In the genomic region with DNA sequence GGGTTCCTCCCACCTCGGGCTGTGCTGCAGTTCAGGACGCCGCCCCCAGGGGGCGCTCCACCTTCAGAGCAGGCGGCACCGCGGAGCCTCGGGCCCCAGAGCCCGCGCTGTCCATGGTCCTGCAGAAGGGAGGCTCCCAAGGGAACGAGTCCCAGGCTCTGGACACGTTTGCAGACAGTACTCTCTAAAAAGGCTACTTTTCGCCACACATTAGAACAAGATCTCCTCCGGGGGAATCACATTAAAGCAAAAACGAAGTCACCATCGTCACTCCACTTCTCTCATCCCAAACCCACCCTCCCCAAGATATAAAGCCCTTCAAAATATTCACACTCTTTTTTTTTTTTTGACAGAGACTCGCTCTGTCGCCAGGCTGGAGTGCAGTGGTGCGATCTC, we compare ENCODE assay signal across 1 cellular context.
TF ChIP-seq lines count a peak whose summit lies in the region.

No MANE protein-coding gene starts in this region.

TF ChIP-seq in HepG2, 621 proteins besides CTCF, POLR2A, EP300 and RAD21 (continued from another document and continues in another):
- TF ChIP-seq, protein P1, sequence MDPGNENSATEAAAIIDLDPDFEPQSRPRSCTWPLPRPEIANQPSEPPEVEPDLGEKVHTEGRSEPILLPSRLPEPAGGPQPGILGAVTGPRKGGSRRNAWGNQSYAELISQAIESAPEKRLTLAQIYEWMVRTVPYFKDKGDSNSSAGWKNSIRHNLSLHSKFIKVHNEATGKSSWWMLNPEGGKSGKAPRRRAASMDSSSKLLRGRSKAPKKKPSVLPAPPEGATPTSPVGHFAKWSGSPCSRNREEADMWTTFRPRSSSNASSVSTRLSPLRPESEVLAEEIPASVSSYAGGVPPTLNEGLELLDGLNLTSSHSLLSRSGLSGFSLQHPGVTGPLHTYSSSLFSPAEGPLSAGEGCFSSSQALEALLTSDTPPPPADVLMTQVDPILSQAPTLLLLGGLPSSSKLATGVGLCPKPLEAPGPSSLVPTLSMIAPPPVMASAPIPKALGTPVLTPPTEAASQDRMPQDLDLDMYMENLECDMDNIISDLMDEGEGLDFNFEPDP (CRISPR knock-in tag; conservative IDR thresholded peaks at IDR 0.05) = 0 out of 2 replicates have a peak, but pooled peaks have one; percentile 74
- TF ChIP-seq MTA3 (CRISPR knock-in tag; IDR thresholded peaks at IDR 0.05) = peak; percentile 91
- peak; percentile 93 for TF ChIP-seq MEF2D (CRISPR knock-in tag; IDR thresholded peaks at IDR 0.05)
- peak; percentile 49; the same call in 1 of the 2 replicates for TF ChIP-seq ZFX (CRISPR knock-in tag; IDR thresholded peaks at IDR 0.05; ENCODE audit: low read depth)
- TF ChIP-seq, protein P2, sequence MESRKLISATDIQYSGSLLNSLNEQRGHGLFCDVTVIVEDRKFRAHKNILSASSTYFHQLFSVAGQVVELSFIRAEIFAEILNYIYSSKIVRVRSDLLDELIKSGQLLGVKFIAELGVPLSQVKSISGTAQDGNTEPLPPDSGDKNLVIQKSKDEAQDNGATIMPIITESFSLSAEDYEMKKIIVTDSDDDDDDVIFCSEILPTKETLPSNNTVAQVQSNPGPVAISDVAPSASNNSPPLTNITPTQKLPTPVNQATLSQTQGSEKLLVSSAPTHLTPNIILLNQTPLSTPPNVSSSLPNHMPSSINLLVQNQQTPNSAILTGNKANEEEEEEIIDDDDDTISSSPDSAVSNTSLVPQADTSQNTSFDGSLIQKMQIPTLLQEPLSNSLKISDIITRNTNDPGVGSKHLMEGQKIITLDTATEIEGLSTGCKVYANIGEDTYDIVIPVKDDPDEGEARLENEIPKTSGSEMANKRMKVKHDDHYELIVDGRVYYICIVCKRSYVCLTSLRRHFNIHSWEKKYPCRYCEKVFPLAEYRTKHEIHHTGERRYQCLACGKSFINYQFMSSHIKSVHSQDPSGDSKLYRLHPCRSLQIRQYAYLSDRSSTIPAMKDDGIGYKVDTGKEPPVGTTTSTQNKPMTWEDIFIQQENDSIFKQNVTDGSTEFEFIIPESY (CRISPR knock-in tag; IDR thresholded peaks at IDR 0.05) = peak; percentile 76; the same call in 1 of the 2 replicates
- peak; percentile 58; the same call in 1 of the 2 replicates for TF ChIP-seq CBFB (CRISPR knock-in tag; IDR thresholded peaks at IDR 0.05)
- TF ChIP-seq ZNF234 (CRISPR knock-in tag; conservative IDR thresholded peaks at IDR 0.05) = peak; percentile 86; the same call in 1 of the 2 replicates
- TF ChIP-seq ZNF720 (CRISPR knock-in tag; IDR thresholded peaks at IDR 0.05) = peak; percentile 95; the same call in 1 of the 2 replicates
- TF ChIP-seq SMYD3 (CRISPR knock-in tag; IDR thresholded peaks at IDR 0.05) = peak; percentile 76; the same call in 1 of the 2 replicates
- no peak for TF ChIP-seq ZFP82 (CRISPR knock-in tag; IDR thresholded peaks at IDR 0.05; ENCODE audit: borderline replicate concordance)
- no peak; the same call in 1 of the 2 replicates for TF ChIP-seq ELF4 (CRISPR knock-in tag; IDR thresholded peaks at IDR 0.05; ENCODE audit: borderline replicate concordance)
- TF ChIP-seq, protein P3, sequence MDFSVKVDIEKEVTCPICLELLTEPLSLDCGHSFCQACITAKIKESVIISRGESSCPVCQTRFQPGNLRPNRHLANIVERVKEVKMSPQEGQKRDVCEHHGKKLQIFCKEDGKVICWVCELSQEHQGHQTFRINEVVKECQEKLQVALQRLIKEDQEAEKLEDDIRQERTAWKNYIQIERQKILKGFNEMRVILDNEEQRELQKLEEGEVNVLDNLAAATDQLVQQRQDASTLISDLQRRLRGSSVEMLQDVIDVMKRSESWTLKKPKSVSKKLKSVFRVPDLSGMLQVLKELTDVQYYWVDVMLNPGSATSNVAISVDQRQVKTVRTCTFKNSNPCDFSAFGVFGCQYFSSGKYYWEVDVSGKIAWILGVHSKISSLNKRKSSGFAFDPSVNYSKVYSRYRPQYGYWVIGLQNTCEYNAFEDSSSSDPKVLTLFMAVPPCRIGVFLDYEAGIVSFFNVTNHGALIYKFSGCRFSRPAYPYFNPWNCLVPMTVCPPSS (IDR thresholded peaks at IDR 0.05) = no peak
- TF ChIP-seq, protein P4, sequence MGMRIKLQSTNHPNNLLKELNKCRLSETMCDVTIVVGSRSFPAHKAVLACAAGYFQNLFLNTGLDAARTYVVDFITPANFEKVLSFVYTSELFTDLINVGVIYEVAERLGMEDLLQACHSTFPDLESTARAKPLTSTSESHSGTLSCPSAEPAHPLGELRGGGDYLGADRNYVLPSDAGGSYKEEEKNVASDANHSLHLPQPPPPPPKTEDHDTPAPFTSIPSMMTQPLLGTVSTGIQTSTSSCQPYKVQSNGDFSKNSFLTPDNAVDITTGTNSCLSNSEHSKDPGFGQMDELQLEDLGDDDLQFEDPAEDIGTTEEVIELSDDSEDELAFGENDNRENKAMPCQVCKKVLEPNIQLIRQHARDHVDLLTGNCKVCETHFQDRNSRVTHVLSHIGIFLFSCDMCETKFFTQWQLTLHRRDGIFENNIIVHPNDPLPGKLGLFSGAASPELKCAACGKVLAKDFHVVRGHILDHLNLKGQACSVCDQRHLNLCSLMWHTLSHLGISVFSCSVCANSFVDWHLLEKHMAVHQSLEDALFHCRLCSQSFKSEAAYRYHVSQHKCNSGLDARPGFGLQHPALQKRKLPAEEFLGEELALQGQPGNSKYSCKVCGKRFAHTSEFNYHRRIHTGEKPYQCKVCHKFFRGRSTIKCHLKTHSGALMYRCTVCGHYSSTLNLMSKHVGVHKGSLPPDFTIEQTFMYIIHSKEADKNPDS (CRISPR knock-in tag; IDR thresholded peaks at IDR 0.05) = no peak
- TF ChIP-seq, protein P5, sequence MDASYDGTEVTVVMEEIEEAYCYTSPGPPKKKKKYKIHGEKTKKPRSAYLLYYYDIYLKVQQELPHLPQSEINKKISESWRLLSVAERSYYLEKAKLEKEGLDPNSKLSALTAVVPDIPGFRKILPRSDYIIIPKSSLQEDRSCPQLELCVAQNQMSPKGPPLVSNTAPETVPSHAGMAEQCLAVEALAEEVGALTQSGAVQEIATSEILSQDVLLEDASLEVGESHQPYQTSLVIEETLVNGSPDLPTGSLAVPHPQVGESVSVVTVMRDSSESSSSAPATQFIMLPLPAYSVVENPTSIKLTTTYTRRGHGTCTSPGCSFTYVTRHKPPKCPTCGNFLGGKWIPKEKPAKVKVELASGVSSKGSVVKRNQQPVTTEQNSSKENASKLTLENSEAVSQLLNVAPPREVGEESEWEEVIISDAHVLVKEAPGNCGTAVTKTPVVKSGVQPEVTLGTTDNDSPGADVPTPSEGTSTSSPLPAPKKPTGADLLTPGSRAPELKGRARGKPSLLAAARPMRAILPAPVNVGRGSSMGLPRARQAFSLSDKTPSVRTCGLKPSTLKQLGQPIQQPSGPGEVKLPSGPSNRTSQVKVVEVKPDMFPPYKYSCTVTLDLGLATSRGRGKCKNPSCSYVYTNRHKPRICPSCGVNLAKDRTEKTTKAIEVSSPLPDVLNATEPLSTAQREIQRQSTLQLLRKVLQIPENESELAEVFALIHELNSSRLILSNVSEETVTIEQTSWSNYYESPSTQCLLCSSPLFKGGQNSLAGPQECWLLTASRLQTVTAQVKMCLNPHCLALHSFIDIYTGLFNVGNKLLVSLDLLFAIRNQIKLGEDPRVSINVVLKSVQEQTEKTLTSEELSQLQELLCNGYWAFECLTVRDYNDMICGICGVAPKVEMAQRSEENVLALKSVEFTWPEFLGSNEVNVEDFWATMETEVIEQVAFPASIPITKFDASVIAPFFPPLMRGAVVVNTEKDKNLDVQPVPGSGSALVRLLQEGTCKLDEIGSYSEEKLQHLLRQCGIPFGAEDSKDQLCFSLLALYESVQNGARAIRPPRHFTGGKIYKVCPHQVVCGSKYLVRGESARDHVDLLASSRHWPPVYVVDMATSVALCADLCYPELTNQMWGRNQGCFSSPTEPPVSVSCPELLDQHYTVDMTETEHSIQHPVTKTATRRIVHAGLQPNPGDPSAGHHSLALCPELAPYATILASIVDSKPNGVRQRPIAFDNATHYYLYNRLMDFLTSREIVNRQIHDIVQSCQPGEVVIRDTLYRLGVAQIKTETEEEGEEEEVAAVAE (CRISPR knock-in tag; IDR thresholded peaks at IDR 0.05; ENCODE audit: borderline replicate concordance) = peak; percentile 97
- 0 out of 2 replicates have a peak, but pooled peaks have one; percentile 68 for TF ChIP-seq KAT7 (CRISPR knock-in tag; IDR thresholded peaks at IDR 0.05; ENCODE audit: borderline replicate concordance)
- TF ChIP-seq HNF4G (IDR thresholded peaks at IDR 0.05; ENCODE audit: borderline replicate concordance, low read depth, low read length) = no peak; the same call in 1 of the 2 replicates
- TF ChIP-seq HNF4G (CRISPR knock-in tag; IDR thresholded peaks at IDR 0.05; ENCODE audit: borderline replicate concordance, low read depth) = peak; percentile 51; the same call in 1 of the 2 replicates
- peak; percentile 77; the same call in 1 of the 2 replicates for TF ChIP-seq ZNF556 (CRISPR knock-in tag; IDR thresholded peaks at IDR 0.05; ENCODE audit: borderline replicate concordance)
- TF ChIP-seq FOXK2 (IDR thresholded peaks at IDR 0.05) = no peak
- peak; percentile 97 for TF ChIP-seq PRMT3 (CRISPR knock-in tag; IDR thresholded peaks at IDR 0.05; ENCODE audit: borderline replicate concordance, low read depth)
- 0 out of 2 replicates have a peak, but pooled peaks have one; percentile 68 for TF ChIP-seq ZNF746 (CRISPR knock-in tag; IDR thresholded peaks at IDR 0.05)
- TF ChIP-seq MAFG (CRISPR knock-in tag; IDR thresholded peaks at IDR 0.05) = no peak
- TF ChIP-seq FOXA1 (IDR thresholded peaks at IDR 0.05) = no peak
- 0 out of 2 replicates have a peak, but pooled peaks have one; percentile 11 for TF ChIP-seq FOXA1 (CRISPR knock-in tag; IDR thresholded peaks at IDR 0.05)
- TF ChIP-seq SATB2 (CRISPR knock-in tag; IDR thresholded peaks at IDR 0.05) = peak; percentile 97
- TF ChIP-seq ZNF879 (CRISPR knock-in tag; IDR thresholded peaks at IDR 0.05) = peak; percentile 92
- TF ChIP-seq ZIK1 (CRISPR knock-in tag; IDR thresholded peaks at IDR 0.05; ENCODE audit: borderline replicate concordance, low read depth) = peak; percentile 96
- no peak for TF ChIP-seq POLR2AphosphoS5 (IDR thresholded peaks at IDR 0.05; ENCODE audit: low read depth, low read length)
- TF ChIP-seq ZNF75D (CRISPR knock-in tag; IDR thresholded peaks at IDR 0.05; ENCODE audit: borderline replicate concordance) = peak; percentile 91; the same call in 1 of the 2 replicates
- TF ChIP-seq ZMYM4 (CRISPR knock-in tag; IDR thresholded peaks at IDR 0.05) = peak; percentile 80
- no peak for TF ChIP-seq ATM (IDR thresholded peaks at IDR 0.05; ENCODE audit: borderline replicate concordance)
- TF ChIP-seq, protein P6, sequence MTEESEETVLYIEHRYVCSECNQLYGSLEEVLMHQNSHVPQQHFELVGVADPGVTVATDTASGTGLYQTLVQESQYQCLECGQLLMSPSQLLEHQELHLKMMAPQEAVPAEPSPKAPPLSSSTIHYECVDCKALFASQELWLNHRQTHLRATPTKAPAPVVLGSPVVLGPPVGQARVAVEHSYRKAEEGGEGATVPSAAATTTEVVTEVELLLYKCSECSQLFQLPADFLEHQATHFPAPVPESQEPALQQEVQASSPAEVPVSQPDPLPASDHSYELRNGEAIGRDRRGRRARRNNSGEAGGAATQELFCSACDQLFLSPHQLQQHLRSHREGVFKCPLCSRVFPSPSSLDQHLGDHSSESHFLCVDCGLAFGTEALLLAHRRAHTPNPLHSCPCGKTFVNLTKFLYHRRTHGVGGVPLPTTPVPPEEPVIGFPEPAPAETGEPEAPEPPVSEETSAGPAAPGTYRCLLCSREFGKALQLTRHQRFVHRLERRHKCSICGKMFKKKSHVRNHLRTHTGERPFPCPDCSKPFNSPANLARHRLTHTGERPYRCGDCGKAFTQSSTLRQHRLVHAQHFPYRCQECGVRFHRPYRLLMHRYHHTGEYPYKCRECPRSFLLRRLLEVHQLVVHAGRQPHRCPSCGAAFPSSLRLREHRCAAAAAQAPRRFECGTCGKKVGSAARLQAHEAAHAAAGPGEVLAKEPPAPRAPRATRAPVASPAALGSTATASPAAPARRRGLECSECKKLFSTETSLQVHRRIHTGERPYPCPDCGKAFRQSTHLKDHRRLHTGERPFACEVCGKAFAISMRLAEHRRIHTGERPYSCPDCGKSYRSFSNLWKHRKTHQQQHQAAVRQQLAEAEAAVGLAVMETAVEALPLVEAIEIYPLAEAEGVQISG (CRISPR knock-in tag; IDR thresholded peaks at IDR 0.05) = peak; percentile 89
- peak; percentile 96 for TF ChIP-seq MIXL1 (CRISPR knock-in tag; IDR thresholded peaks at IDR 0.05)
- TF ChIP-seq GATAD1 (CRISPR knock-in tag; IDR thresholded peaks at IDR 0.05) = peak; percentile 78
- peak; percentile 86 for TF ChIP-seq ISL2 (CRISPR knock-in tag; IDR thresholded peaks at IDR 0.05)
- TF ChIP-seq SYNCRIP (IDR thresholded peaks at IDR 0.05; ENCODE audit: insufficient read depth, low read depth, low read length) = no peak
- TF ChIP-seq ZFP90 (CRISPR knock-in tag; IDR thresholded peaks at IDR 0.05; ENCODE audit: borderline replicate concordance) = peak; percentile 97
- TF ChIP-seq CCDC6 (CRISPR knock-in tag; IDR thresholded peaks at IDR 0.05) = peak; percentile 98
- peak; percentile 99 for TF ChIP-seq TMF1 (CRISPR knock-in tag; IDR thresholded peaks at IDR 0.05; ENCODE audit: low read depth)
- TF ChIP-seq, protein P7, sequence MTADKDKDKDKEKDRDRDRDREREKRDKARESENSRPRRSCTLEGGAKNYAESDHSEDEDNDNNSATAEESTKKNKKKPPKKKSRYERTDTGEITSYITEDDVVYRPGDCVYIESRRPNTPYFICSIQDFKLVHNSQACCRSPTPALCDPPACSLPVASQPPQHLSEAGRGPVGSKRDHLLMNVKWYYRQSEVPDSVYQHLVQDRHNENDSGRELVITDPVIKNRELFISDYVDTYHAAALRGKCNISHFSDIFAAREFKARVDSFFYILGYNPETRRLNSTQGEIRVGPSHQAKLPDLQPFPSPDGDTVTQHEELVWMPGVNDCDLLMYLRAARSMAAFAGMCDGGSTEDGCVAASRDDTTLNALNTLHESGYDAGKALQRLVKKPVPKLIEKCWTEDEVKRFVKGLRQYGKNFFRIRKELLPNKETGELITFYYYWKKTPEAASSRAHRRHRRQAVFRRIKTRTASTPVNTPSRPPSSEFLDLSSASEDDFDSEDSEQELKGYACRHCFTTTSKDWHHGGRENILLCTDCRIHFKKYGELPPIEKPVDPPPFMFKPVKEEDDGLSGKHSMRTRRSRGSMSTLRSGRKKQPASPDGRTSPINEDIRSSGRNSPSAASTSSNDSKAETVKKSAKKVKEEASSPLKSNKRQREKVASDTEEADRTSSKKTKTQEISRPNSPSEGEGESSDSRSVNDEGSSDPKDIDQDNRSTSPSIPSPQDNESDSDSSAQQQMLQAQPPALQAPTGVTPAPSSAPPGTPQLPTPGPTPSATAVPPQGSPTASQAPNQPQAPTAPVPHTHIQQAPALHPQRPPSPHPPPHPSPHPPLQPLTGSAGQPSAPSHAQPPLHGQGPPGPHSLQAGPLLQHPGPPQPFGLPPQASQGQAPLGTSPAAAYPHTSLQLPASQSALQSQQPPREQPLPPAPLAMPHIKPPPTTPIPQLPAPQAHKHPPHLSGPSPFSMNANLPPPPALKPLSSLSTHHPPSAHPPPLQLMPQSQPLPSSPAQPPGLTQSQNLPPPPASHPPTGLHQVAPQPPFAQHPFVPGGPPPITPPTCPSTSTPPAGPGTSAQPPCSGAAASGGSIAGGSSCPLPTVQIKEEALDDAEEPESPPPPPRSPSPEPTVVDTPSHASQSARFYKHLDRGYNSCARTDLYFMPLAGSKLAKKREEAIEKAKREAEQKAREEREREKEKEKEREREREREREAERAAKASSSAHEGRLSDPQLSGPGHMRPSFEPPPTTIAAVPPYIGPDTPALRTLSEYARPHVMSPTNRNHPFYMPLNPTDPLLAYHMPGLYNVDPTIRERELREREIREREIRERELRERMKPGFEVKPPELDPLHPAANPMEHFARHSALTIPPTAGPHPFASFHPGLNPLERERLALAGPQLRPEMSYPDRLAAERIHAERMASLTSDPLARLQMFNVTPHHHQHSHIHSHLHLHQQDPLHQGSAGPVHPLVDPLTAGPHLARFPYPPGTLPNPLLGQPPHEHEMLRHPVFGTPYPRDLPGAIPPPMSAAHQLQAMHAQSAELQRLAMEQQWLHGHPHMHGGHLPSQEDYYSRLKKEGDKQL (CRISPR knock-in tag; IDR thresholded peaks at IDR 0.05; ENCODE audit: low read depth) = 0 out of 2 replicates have a peak, but pooled peaks have one; percentile 37
